Comparison of ENCODE assay signal across 33 cellular contexts in genomic region chr11:47503227-47503626, GRCh38. TPM values are rescaled to one million over a fixed set of nuclear protein-coding genes. Genes with fewer than 3 reads are reported as not detected.
DNase-seq lines count a peak whose midpoint lies in the region; ATAC-seq, FAIRE-seq and TF ChIP-seq lines count a peak whose summit lies in the region.
"Had no signal": no experiment of that assay in that cellular context is flagged by ENCODE, and none has a peak within 500 bp of the region (broad histone marks: within the 10 kb centered on the region; RNA-seq: fewer than 3 reads in every experiment).

No MANE protein-coding gene starts in this region.

- intact Hi-C loops in spleen (cut with DNase I; ENCODE audit: low total_unique reads) = no loop called here

- peaks cover 81% of the 10 kb centered on the region for H3K4me1 Mint-ChIP-seq in activated T-cell treated with anti-CD3 and anti-CD28 coated beads, Interleukin-2, amount 50 U/mL, for 24 hours (ENCODE audit: low read depth)
- H3K4me1 Mint-ChIP-seq in activated T-cell treated with anti-CD3 and anti-CD28 coated beads, Interleukin-2, amount 50 U/mL, for 4 hours (ENCODE audit: low read depth) = peaks cover 67% of the 10 kb centered on the region
- peaks cover 37% of the 10 kb centered on the region for H3K4me1 Mint-ChIP-seq in activated T-helper 17 cell treated with anti-CD3 and anti-CD28 coated beads, Interleukin-2, amount 50 U/mL, for 72 hours

- no peaks in the 10 kb centered on the region for H3K27me3 Mint-ChIP-seq in activated T-cell treated with anti-CD3 and anti-CD28 coated beads, Interleukin-2, amount 50 U/mL, for 24 hours
- H3K27me3 Mint-ChIP-seq in activated T-cell treated with anti-CD3 and anti-CD28 coated beads, Interleukin-2, amount 50 U/mL, for 4 hours (ENCODE audit: low read depth) = no peaks in the 10 kb centered on the region
- H3K27me3 Mint-ChIP-seq in activated T-helper 17 cell treated with anti-CD3 and anti-CD28 coated beads, Interleukin-2, amount 50 U/mL, for 72 hours = no peaks in the 10 kb centered on the region
- H3K27me3 Mint-ChIP-seq: activated naive CD4-positive, alpha-beta T cell treated with anti-CD3 and anti-CD28 coated beads, Interleukin-2, amount 10 ng/mL, durations not matched to agents 7 days and 5 days had no signal

- TF ChIP-seq CTCF in neutrophil (IDR thresholded peaks at IDR 0.05) (no peak), spleen (IDR thresholded peaks at IDR 0.05 in 8 of 11, conservative IDR thresholded peaks at IDR 0.05 in 3 of 11) (no peak)

- TF ChIP-seq POLR2A in GM12892 (IDR thresholded peaks at IDR 0.05; ENCODE audit: low read depth, low read length) (no peak), spleen (IDR thresholded peaks at IDR 0.05) (no peak)

- H3K9me3 ChIP-seq in neutrophil = no peaks in the 10 kb centered on the region
- no peaks in the 10 kb centered on the region for H3K9me3 ChIP-seq in spleen
- no peaks in the 10 kb centered on the region for H3K9me3 ChIP-seq in effector memory CD4-positive, alpha-beta T cell (ENCODE audit: control insufficient read depth, low read length)
- H3K9me3 ChIP-seq: A549, colonic mucosa, HAP-1, MG63, right atrium auricular region, thyroid gland, uterus had no signal

- no peaks in the 10 kb centered on the region for H3K9me3 Mint-ChIP-seq in activated T-cell treated with anti-CD3 and anti-CD28 coated beads, Interleukin-2, amount 50 U/mL, for 24 hours
- no peaks in the 10 kb centered on the region for H3K9me3 Mint-ChIP-seq in activated T-cell treated with anti-CD3 and anti-CD28 coated beads, Interleukin-2, amount 50 U/mL, for 4 hours
- no peaks in the 10 kb centered on the region for H3K9me3 Mint-ChIP-seq in activated T-helper 17 cell treated with anti-CD3 and anti-CD28 coated beads, Interleukin-2, amount 50 U/mL, for 72 hours
- H3K9me3 Mint-ChIP-seq: activated naive CD4-positive, alpha-beta T cell treated with anti-CD3 and anti-CD28 coated beads, Interleukin-2, amount 10 ng/mL, durations not matched to agents 7 days and 5 days; neural crest cell had no signal

- H3K36me3 ChIP-seq in neutrophil (no peaks in the 10 kb centered on the region), spleen (peaks cover 0 to 20% (median 0%) of the 10 kb centered on the region in 6 donors)
- peaks cover 12% of the 10 kb centered on the region for H3K36me3 ChIP-seq in effector memory CD4-positive, alpha-beta T cell (ENCODE audit: control insufficient read depth, insufficient read depth, low read length)
- H3K36me3 ChIP-seq: colonic mucosa, right atrium auricular region, thyroid gland, uterus had no signal

- H3K4me1 ChIP-seq in neutrophil (ENCODE audit: control insufficient read depth in 1 of 2, insufficient read depth in 1 of 2, low read depth in 1 of 2, low read length in 1 of 2) (peaks cover 42 to 46% of the 10 kb centered on the region in 2 experiments), spleen (peaks cover 29 to 100% (median 63%) of the 10 kb centered on the region in 6 donors)
- peaks cover 12% of the 10 kb centered on the region for H3K4me1 ChIP-seq in effector memory CD4-positive, alpha-beta T cell (ENCODE audit: control insufficient read depth, insufficient read depth, low read length, poor library complexity, severe bottlenecking)
- H3K4me1 ChIP-seq: colonic mucosa had no signal

- H3K4me3 Mint-ChIP-seq in activated T-cell treated with anti-CD3 and anti-CD28 coated beads, Interleukin-2, amount 50 U/mL, for 24 hours = no peak overlapping the region
- no peak overlapping the region for H3K4me3 Mint-ChIP-seq in activated T-cell treated with anti-CD3 and anti-CD28 coated beads, Interleukin-2, amount 50 U/mL, for 4 hours
- no peak overlapping the region for H3K4me3 Mint-ChIP-seq in activated T-helper 17 cell treated with anti-CD3 and anti-CD28 coated beads, Interleukin-2, amount 50 U/mL, for 72 hours
- H3K4me3 Mint-ChIP-seq: activated naive CD4-positive, alpha-beta T cell treated with anti-CD3 and anti-CD28 coated beads, Interleukin-2, amount 10 ng/mL, durations not matched to agents 7 days and 5 days; neural crest cell had no signal

- no peaks in the 10 kb centered on the region for H3K27me3 ChIP-seq in neutrophil
- no peaks in the 10 kb centered on the region for H3K27me3 ChIP-seq in spleen (replicated peaks in 1 of 7)
- no peaks in the 10 kb centered on the region for H3K27me3 ChIP-seq in effector memory CD4-positive, alpha-beta T cell (replicated peaks; ENCODE audit: control insufficient read depth, insufficient read depth, low read length, poor library complexity, severe bottlenecking)
- H3K27me3 ChIP-seq: colonic mucosa, MG63, right atrium auricular region, thyroid gland, uterus had no signal

- no peak overlapping the region for H3K4me3 ChIP-seq in neutrophil (ENCODE audit: low read depth in 1 of 2, low read length in 1 of 2)
- no peak overlapping the region for H3K4me3 ChIP-seq in spleen
- H3K4me3 ChIP-seq in effector memory CD4-positive, alpha-beta T cell (ENCODE audit: insufficient read depth, low read depth, low read length, poor library complexity, severe bottlenecking) = no peak overlapping the region
- H3K4me3 ChIP-seq: A549, colonic mucosa, HAP-1, K562, MG63, PC-9, right atrium auricular region, thyroid gland, uterus had no signal

- peak; percentile 70 for FAIRE-seq in GM12892 (lab: Jason Lieb, UNC)
- FAIRE-seq: A549, K562 had no signal

- H3K36me3 Mint-ChIP-seq in activated T-cell treated with anti-CD3 and anti-CD28 coated beads, Interleukin-2, amount 50 U/mL, for 24 hours (ENCODE audit: low read depth) = peaks cover 48% of the 10 kb centered on the region
- peaks cover 22% of the 10 kb centered on the region for H3K36me3 Mint-ChIP-seq in activated T-cell treated with anti-CD3 and anti-CD28 coated beads, Interleukin-2, amount 50 U/mL, for 4 hours (ENCODE audit: insufficient read depth)
- H3K36me3 Mint-ChIP-seq in activated T-helper 17 cell treated with anti-CD3 and anti-CD28 coated beads, Interleukin-2, amount 50 U/mL, for 72 hours (ENCODE audit: low read depth) = peaks cover 75% of the 10 kb centered on the region

- H3K27ac ChIP-seq in neutrophil (peak overlapping the region; percentile 13), spleen (no peak overlapping the region)
- no peak overlapping the region for H3K27ac ChIP-seq in effector memory CD4-positive, alpha-beta T cell (ENCODE audit: insufficient read depth, low read length, poor library complexity, severe bottlenecking)
- H3K27ac ChIP-seq: A549, colonic mucosa, epithelial cell of prostate, parathyroid adenoma, PC-9, right atrium auricular region, thyroid gland, uterus had no signal

- ATAC-seq in activated T-cell treated with anti-CD3 and anti-CD28 coated beads, Interleukin-2, amount 50 U/mL, for 4 hours = no peak
- ATAC-seq in activated T-helper 17 cell treated with anti-CD3 and anti-CD28 coated beads, Interleukin-2, amount 50 U/mL, for 72 hours (replicated peaks) = no peak
- ATAC-seq: A549, K562 had no signal

- peak overlapping the region; percentile 34 for H3K27ac Mint-ChIP-seq in activated T-cell treated with anti-CD3 and anti-CD28 coated beads, Interleukin-2, amount 50 U/mL, for 24 hours
- peak overlapping the region; percentile 9 for H3K27ac Mint-ChIP-seq in activated T-helper 17 cell treated with anti-CD3 and anti-CD28 coated beads, Interleukin-2, amount 50 U/mL, for 72 hours
- H3K27ac Mint-ChIP-seq: activated naive CD4-positive, alpha-beta T cell treated with anti-CD3 and anti-CD28 coated beads, Interleukin-2, amount 10 ng/mL, durations not matched to agents 7 days and 5 days had no signal

- no peak for DNase-seq in activated T-cell treated with anti-CD3 and anti-CD28 coated beads, Interleukin-2, amount 50 U/mL, for 24 hours
- no peak for DNase-seq in activated T-cell treated with anti-CD3 and anti-CD28 coated beads, Interleukin-2, amount 50 U/mL, for 4 hours
- no peak for DNase-seq in GM12892 (ENCODE audit: insufficient read length)
- DNase-seq in NCI-H2107 treated with DMSO at 0.1 percent for 48 hours (lab: John Stamatoyannopoulos, UW; ENCODE audit: unreplicated experiment) = no peak
- no peak for DNase-seq in spleen
- no peak for DNase-seq in effector memory CD4-positive, alpha-beta T cell
- DNase-seq: activated naive CD4-positive, alpha-beta T cell treated with anti-CD3 and anti-CD28 coated beads, Interleukin-2, amount 10 ng/mL, durations not matched to agents 7 days and 5 days; activated T-cell treated with anti-CD3 and anti-CD28 coated beads, Interleukin-2, amount 50 U/mL, for 48 hours; AML-193; amniotic stem cell; colonic mucosa; effector CD8-positive, alpha-beta T cell; hypothalamus; mammary epithelial cell; MG63; NCI-H1105; NCI-H187 treated with DMSO at 0.1 percent for 48 hours; NCI-H524 treated with DMSO at 0.1 percent for 48 hours; PC-9; stimulated activated CD4-positive, alpha-beta T cell treated with anti-CD3 and anti-CD28 coated beads, Interleukin-2, amount 100 ng/mL, for 24 hours; stimulated activated CD8-positive, alpha-beta memory T cell treated with anti-CD3 and anti-CD28 coated beads, Interleukin-4, amount 100 ng/mL, for 48 hours; thyroid gland; uterus had no signal

RNA-seq across cellular contexts. Expression of gene CELF1, which starts 49.7 kb away (rescaled TPM):
- total RNA-seq in activated T-cell treated with anti-CD3 and anti-CD28 coated beads, Interleukin-2, amount 50 U/mL, for 4 hours = 100 to 1,000 TPM; 186 to 199 (median 190) TPM
- 46.9 TPM for polyA plus RNA-seq in GM12892 (2012; ENCODE audit: missing spikeins)
- 100 to 1,000 TPM; 118 to 143 TPM for total RNA-seq in activated T-helper 17 cell treated with anti-CD3 and anti-CD28 coated beads, Interleukin-2, amount 50 U/mL, for 72 hours
- total RNA-seq in spleen = 100 to 1,000 TPM; 107 to 171 (median 122) TPM
- polyA plus RNA-seq in spleen = 10 to 100 TPM; 18.5 to 39.2 (median 30.9) TPM

RNA-seq across cellular contexts. Expression of gene RAPSN, which starts 54.3 kb away (rescaled TPM):
- under 1 TPM; 0.46 to 0.53 (median 0.52) TPM for total RNA-seq in activated T-cell treated with anti-CD3 and anti-CD28 coated beads, Interleukin-2, amount 50 U/mL, for 4 hours
- 0.59 TPM for polyA plus RNA-seq in GM12892 (2012; ENCODE audit: missing spikeins)
- 1 to 10 TPM; 1.1 to 1.7 TPM for total RNA-seq in activated T-helper 17 cell treated with anti-CD3 and anti-CD28 coated beads, Interleukin-2, amount 50 U/mL, for 72 hours
- 1 to 10 TPM in 3 of 7 donors, under 1 TPM in 2, not detected in 2; 0.42 to 1.6 (median 1.2) TPM for total RNA-seq in spleen
- 1 to 10 TPM in 1 of 3 donors, under 1 TPM in 2; 0.53 to 1.5 (median 0.74) TPM for polyA plus RNA-seq in spleen
- total RNA-seq: colonic mucosa, glomerular endothelial cell, right atrium auricular region had no signal
